8 cellular contexts compared by ENCODE assay signal in the genomic region with DNA sequence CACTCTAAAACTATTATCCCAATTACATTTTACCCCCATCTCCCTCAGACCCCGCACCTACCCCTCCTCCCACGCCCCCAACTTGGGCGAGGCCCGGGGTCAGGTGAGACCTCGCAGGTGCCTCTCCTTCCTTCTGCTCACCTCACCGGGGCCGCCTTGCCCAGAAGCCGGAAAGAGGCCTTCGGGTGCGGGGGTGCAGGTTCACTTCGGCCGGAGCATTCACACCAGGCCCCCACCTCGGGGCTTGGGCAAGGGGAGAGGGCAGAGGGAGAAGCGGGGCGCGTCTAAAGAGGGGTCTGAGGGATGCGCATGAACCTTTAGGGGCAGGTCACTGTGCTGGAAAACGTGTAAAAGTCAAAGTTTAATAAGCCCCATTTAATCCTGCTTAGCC. TPM values are rescaled to one million over a fixed set of nuclear protein-coding genes. Genes with fewer than 3 reads are reported as not detected.
A peak's percentile ranks its signal among the peaks of the same experiment; 100 is the strongest.
DNase-seq lines count a peak whose midpoint lies in the region; ATAC-seq and TF ChIP-seq lines count a peak whose summit lies in the region.

No MANE protein-coding gene starts in this region.

- H3K4me3 ChIP-seq in Panc1 (ENCODE audit: low read depth in 2 of 2, low read length in 2 of 2) (peak overlapping the region; percentile 69 to 78), duodenal mucosa (ENCODE audit: low read depth in 1 of 2, low read length in 2 of 2) (peak overlapping the region; percentile 86 to 87), mucosa of stomach (ENCODE audit: low read length) (peak overlapping the region; percentile 67)

- BruUV-seq in Panc1 (replicated peaks; lab: Mats Ljungman, UMichigan) = TSS peak; percentile 84

- H3K36me3 ChIP-seq in Panc1 (ENCODE audit: control insufficient read depth, insufficient read depth, low read length) (peaks cover 3% of the 10 kb centered on the region; the same call in 1 of the 2 replicates), duodenal mucosa (ENCODE audit: control insufficient read depth in 1 of 2, insufficient read depth in 2 of 2, low read length in 2 of 2) (peaks cover 0 to 4% of the 10 kb centered on the region in 2 donors), mucosa of stomach (ENCODE audit: control insufficient read depth, insufficient read depth, low read length) (no peaks in the 10 kb centered on the region)

- in situ Hi-C loops in Panc1 (cut with HindIII; ENCODE audit: low pct_unique_long_range_greater_than_20kb, low sequenced_read_pairs) = no loop called here

- POLR2A ChIA-PET in Panc1 (lab: Charles Lee) = no interaction called here

- H3K4me1 ChIP-seq in Panc1 (ENCODE audit: control insufficient read depth, insufficient read depth, low read length) (0 out of 2 replicates have a peak, but pooled peaks cover 2% of the 10 kb centered on the region), duodenal mucosa (ENCODE audit: control insufficient read depth in 1 of 2, insufficient read depth in 2 of 2, low read length in 2 of 2) (peaks cover 0 to 6% of the 10 kb centered on the region in 2 donors), mucosa of stomach (ENCODE audit: control insufficient read depth, insufficient read depth, low read length) (no peaks in the 10 kb centered on the region)

- H3K9me3 ChIP-seq in Panc1 (ENCODE audit: control insufficient read depth, insufficient read depth, low read depth, low read length) = peaks cover 12% of the 10 kb centered on the region; the same call in 1 of the 2 replicates
- no peaks in the 10 kb centered on the region for H3K9me3 ChIP-seq in duodenal mucosa (ENCODE audit: control insufficient read depth in 1 of 2, low read length in 2 of 2)
- H3K9me3 ChIP-seq in mucosa of stomach (ENCODE audit: control insufficient read depth, low read length) = no peaks in the 10 kb centered on the region

- intact Hi-C loops in Panc1 (cut with micrococcal nuclease; ENCODE audit: unreplicated experiment) = no loop called here

- CTCF ChIA-PET in Panc1 (lab: Charles Lee) = no interaction called here

- no peak for TF ChIP-seq CTCF in 22Rv1 (IDR thresholded peaks at IDR 0.05)
- TF ChIP-seq CTCF in Panc1 (IDR thresholded peaks at IDR 0.05) = no peak

- DNase-seq in Panc1 (ENCODE audit: low read depth, low spot score) (no peak), glomerular visceral epithelial cell (ENCODE audit: extremely low spot score) (no peak), NCI-H2081 (lab: John Stamatoyannopoulos, UW) (no peak)

- H3K9ac ChIP-seq in duodenal mucosa (ENCODE audit: low read depth in 1 of 2, low read length in 2 of 2) (peak overlapping the region; percentile 64 to 77), mucosa of stomach (ENCODE audit: low read length) (peak overlapping the region; percentile 75)

- H3K27ac ChIP-seq in 22Rv1 = peak overlapping the region; percentile 59
- peak overlapping the region; percentile 88 for H3K27ac ChIP-seq in Panc1 (ENCODE audit: low read length)
- H3K27ac ChIP-seq in duodenal mucosa (ENCODE audit: low read depth, low read length) = no peak overlapping the region

- H3K27me3 ChIP-seq in Panc1 (ENCODE audit: control insufficient read depth, insufficient read depth, low read length) (no peaks in the 10 kb centered on the region), duodenal mucosa (ENCODE audit: control insufficient read depth in 1 of 2, insufficient read depth in 2 of 2, low read length in 2 of 2) (no peaks in the 10 kb centered on the region), mucosa of stomach (ENCODE audit: control insufficient read depth, insufficient read depth, low read length) (no peaks in the 10 kb centered on the region)

- ATAC-seq in GM19372 (IDR thresholded peaks at IDR 0.05; ENCODE audit: low read depth, unreplicated experiment) = peak; percentile 28
- peak; percentile 38 for ATAC-seq in Panc1
- ATAC-seq in HG03039 (IDR thresholded peaks at IDR 0.05; ENCODE audit: unreplicated experiment) = no peak

RNA-seq across cellular contexts. Expression of a gene that starts 0.4 kb away (rescaled TPM):
- 11.1 TPM for total RNA-seq in Panc1 (2021; ENCODE audit: unreplicated experiment)
- 5.2 TPM for polyA plus RNA-seq in Panc1 (2012; ENCODE audit: insufficient read length)

RNA-seq across cellular contexts. Expression of a gene that starts 3.4 kb away (rescaled TPM):
- not detected for total RNA-seq in Panc1 (2021; ENCODE audit: unreplicated experiment)
- not detected for polyA plus RNA-seq in Panc1 (2012; ENCODE audit: insufficient read length)
